9 cellular contexts compared by ENCODE assay signal in genomic region chr9:136085815-136086212, GRCh38. TPM values are rescaled to one million over a fixed set of nuclear protein-coding genes. Genes with fewer than 3 reads are reported as not detected.
DNase-seq lines count a peak whose midpoint lies in the region; ATAC-seq and TF ChIP-seq lines count a peak whose summit lies in the region.
"Had no signal": no experiment of that assay in that cellular context is flagged by ENCODE, and none has a peak within 500 bp of the region (broad histone marks: within the 10 kb centered on the region; RNA-seq: fewer than 3 reads in every experiment).

No MANE protein-coding gene starts in this region.

- peaks cover 7% of the 10 kb centered on the region for H3K36me3 Mint-ChIP-seq in Caco-2 (ENCODE audit: insufficient read depth, unreplicated experiment)
- no peaks in the 10 kb centered on the region for H3K36me3 Mint-ChIP-seq in CD4-positive, alpha-beta T cell (ENCODE audit: low read depth)

- H3K27ac ChIP-seq in esophagus (ENCODE audit: low read depth in 2 of 2, low read length in 1 of 2) (peak overlapping the region; percentile 30 to 61), lung (ENCODE audit: low read depth in 1 of 2, low read length in 1 of 2) (peak overlapping the region in 1 of 2 donors; percentile 46)
- no peak overlapping the region for H3K27ac ChIP-seq in CD4-positive, alpha-beta T cell (ENCODE audit: low read depth, low read length)

- H3K4me3 Mint-ChIP-seq in Caco-2 (ENCODE audit: unreplicated experiment) = no peak overlapping the region
- no peak overlapping the region for H3K4me3 Mint-ChIP-seq in CD4-positive, alpha-beta T cell

- H3K9me3 ChIP-seq in MG63 (no peaks in the 10 kb centered on the region), esophagus (ENCODE audit: control insufficient read depth in 2 of 2, insufficient read depth in 1 of 2, low read depth in 1 of 2, low read length in 1 of 2) (no peaks in the 10 kb centered on the region), lung (ENCODE audit: control insufficient read depth in 2 of 2, insufficient read depth in 1 of 2, low read length in 1 of 2) (no peaks in the 10 kb centered on the region), Caco-2 (no peaks in the 10 kb centered on the region)
- no peaks in the 10 kb centered on the region for H3K9me3 ChIP-seq in CD4-positive, alpha-beta T cell (ENCODE audit: control insufficient read depth, low read length)

- H3K36me3 ChIP-seq in MG63 = no peaks in the 10 kb centered on the region; the same call in none of the 2 replicates
- peaks cover 0 to 4% of the 10 kb centered on the region in 2 donors for H3K36me3 ChIP-seq in esophagus (ENCODE audit: control insufficient read depth in 2 of 2, insufficient read depth in 2 of 2, low read length in 1 of 2)
- H3K36me3 ChIP-seq in lung (ENCODE audit: control insufficient read depth in 2 of 2, insufficient read depth in 2 of 2, low read length in 2 of 2) = peaks cover 0 to 4% of the 10 kb centered on the region in 2 donors
- H3K36me3 ChIP-seq in Caco-2 (ENCODE audit: control insufficient read depth, insufficient read depth, low read length) = no peaks in the 10 kb centered on the region

- peak; percentile 82 for ATAC-seq in lung (ENCODE audit: insufficient read depth, low FRiP score)
- no peak for ATAC-seq in HG02852 (IDR thresholded peaks at IDR 0.05; ENCODE audit: unreplicated experiment)
- ATAC-seq in CD4-positive, alpha-beta T cell (ENCODE audit: poor library complexity) = no peak

- no peaks in the 10 kb centered on the region for H3K27me3 Mint-ChIP-seq in Caco-2 (ENCODE audit: insufficient read depth, unreplicated experiment)
- no peaks in the 10 kb centered on the region for H3K27me3 Mint-ChIP-seq in CD4-positive, alpha-beta T cell

- DNase-seq in MG63 (peak; percentile 60), lung (ENCODE audit: low spot score) (peak; percentile 73), superior temporal gyrus (ENCODE audit: extremely low spot score) (peak; percentile 89), Caco-2 (no peak)
- no peak for DNase-seq in effector CD4-positive, alpha-beta T cell
- DNase-seq in CD4-positive, alpha-beta T cell = no peak
- DNase-seq: Kasumi-1 had no signal

- intact Hi-C loops in Caco-2 (cut with micrococcal nuclease; ENCODE audit: unreplicated experiment) = no loop called here
- intact Hi-C loops in CD4-positive, alpha-beta T cell (cut with DNase I, micrococcal nuclease) = no loop called here

- TF ChIP-seq CTCF in lung (IDR thresholded peaks at IDR 0.05; ENCODE audit: control extremely low read depth, extremely low read depth) = no peak
- no peak for TF ChIP-seq CTCF in Caco-2 (IDR thresholded peaks at IDR 0.05; ENCODE audit: insufficient read depth in 1 of 2, low read depth in 1 of 2, low read length in 1 of 2, severe bottlenecking in 1 of 2, unreplicated experiment in 1 of 2)
- TF ChIP-seq CTCF in CD4-positive, alpha-beta T cell (IDR thresholded peaks at IDR 0.05) = no peak

- no peaks in the 10 kb centered on the region for H3K9me3 Mint-ChIP-seq in Caco-2 (ENCODE audit: unreplicated experiment)
- H3K9me3 Mint-ChIP-seq in CD4-positive, alpha-beta T cell = no peaks in the 10 kb centered on the region

- CTCF ChIA-PET in Caco-2 (lab: Charles Lee) = no interaction called here
- CTCF ChIA-PET in CD4-positive, alpha-beta T cell (lab: Charles Lee) = no interaction called here

- H3K27ac Mint-ChIP-seq in Caco-2 (ENCODE audit: unreplicated experiment) = no peak overlapping the region
- no peak overlapping the region for H3K27ac Mint-ChIP-seq in CD4-positive, alpha-beta T cell

- BruUV-seq in Caco-2 (replicated peaks; lab: Mats Ljungman, UMichigan) = no TSS peak

- no peak overlapping the region for H3K4me3 ChIP-seq in MG63
- no peak overlapping the region for H3K4me3 ChIP-seq in esophagus (ENCODE audit: low read depth in 1 of 2, low read length in 2 of 2)
- no peak overlapping the region for H3K4me3 ChIP-seq in lung
- H3K4me3 ChIP-seq in Caco-2 (ENCODE audit: low read depth, low read length) = no peak overlapping the region

- H3K4me1 ChIP-seq in esophagus (ENCODE audit: control insufficient read depth in 2 of 2, insufficient read depth in 2 of 2, low read length in 1 of 2) = peaks cover 12 to 30% of the 10 kb centered on the region in 2 donors
- peaks cover 0 to 26% of the 10 kb centered on the region in 2 donors for H3K4me1 ChIP-seq in lung (ENCODE audit: control insufficient read depth in 2 of 2, insufficient read depth in 2 of 2, low read length in 2 of 2)
- H3K4me1 ChIP-seq in Caco-2 = no peaks in the 10 kb centered on the region

- peaks cover 6% of the 10 kb centered on the region for H3K4me1 Mint-ChIP-seq in Caco-2 (ENCODE audit: low read depth, unreplicated experiment)
- peaks cover 10% of the 10 kb centered on the region for H3K4me1 Mint-ChIP-seq in CD4-positive, alpha-beta T cell (ENCODE audit: low read depth)

- H3K27me3 ChIP-seq in MG63 = no peaks in the 10 kb centered on the region
- no peaks in the 10 kb centered on the region for H3K27me3 ChIP-seq in esophagus (ENCODE audit: control insufficient read depth in 1 of 2, insufficient read depth in 2 of 2, low read length in 2 of 2)
- no peaks in the 10 kb centered on the region for H3K27me3 ChIP-seq in lung (ENCODE audit: control insufficient read depth, insufficient read depth)
- H3K27me3 ChIP-seq in Caco-2 (replicated peaks; ENCODE audit: control insufficient read depth, insufficient read depth, low read length) = no peaks in the 10 kb centered on the region
- no peaks in the 10 kb centered on the region for H3K27me3 ChIP-seq in CD4-positive, alpha-beta T cell (ENCODE audit: control insufficient read depth, insufficient read depth, low read length)

- POLR2A ChIA-PET in Caco-2 (lab: Charles Lee) = no interaction called here
- POLR2A ChIA-PET in CD4-positive, alpha-beta T cell (lab: Charles Lee) = no interaction called here

- WGBS in esophagus, 2 donors = 27 to 37% methylated on average over 14 to 16 of the region's 16 CpGs
- 45 to 90% methylated on average over 16 of the region's 16 CpGs for WGBS in lung, 2 donors

RNA-seq across cellular contexts. Expression of gene NACC2, which starts 9.3 kb away (rescaled TPM):
- 13.4 and 22.4 TPM in 2 replicates for total RNA-seq in MG63 (2014; rRNA removed; shearing (Covaris generic); ENCODE audit: low replicate concordance)
- 1 to 10 TPM; 3.2 to 4.5 TPM for polyA plus RNA-seq in esophagus
- total RNA-seq in lung = 10 to 100 TPM in 1 of 2 donors, 1 to 10 TPM in 1; 5.9 to 32.7 TPM
- 10 to 100 TPM in 1 of 2 donors, 1 to 10 TPM in 1; 9.1 to 12.0 TPM for polyA plus RNA-seq in lung
- 20.3 and 22.0 TPM in 2 replicates for total RNA-seq in Caco-2 (2022)
- total RNA-seq in CD4-positive, alpha-beta T cell = 1 to 10 TPM; 2.1 to 2.7 TPM

RNA-seq across cellular contexts. Expression of gene TMEM250, which starts 32.9 kb away (rescaled TPM):
- total RNA-seq in MG63 (2014; rRNA removed; shearing (Covaris generic); ENCODE audit: low replicate concordance) = 62.5 and 78.4 TPM in 2 replicates
- polyA plus RNA-seq in esophagus = 10 to 100 TPM; 13.6 to 25.7 TPM
- 10 to 100 TPM; 13.0 to 47.9 TPM for total RNA-seq in lung
- 10 to 100 TPM; 18.6 to 35.8 TPM for polyA plus RNA-seq in lung
- 35.6 and 38.2 TPM in 2 replicates for total RNA-seq in Caco-2 (2022)
- total RNA-seq in CD4-positive, alpha-beta T cell = 1 to 10 TPM; 6.5 to 7.9 TPM

Comparison
In these comparisons a context has a peak if more than half of its experiments do, and no peak if none do; other contexts are left out.
1. DNase-seq: peak in MG63 (single experiment), lung (single experiment) and superior temporal gyrus (single experiment); none in Caco-2 (0 of 2), effector CD4-positive, alpha-beta T cell (single experiment) and CD4-positive, alpha-beta T cell (0 of 10).